Comparison of ENCODE assay signal across 24 cellular contexts in genomic region chr4:130185123-130185522, GRCh38.
A peak's percentile ranks its signal among the peaks of the same experiment; 100 is the strongest.
DNase-seq lines count a peak whose midpoint lies in the region; FAIRE-seq and TF ChIP-seq lines count a peak whose summit lies in the region.
"Had no signal": no experiment of that assay in that cellular context is flagged by ENCODE, and none has a peak within 500 bp of the region (broad histone marks: within the 10 kb centered on the region; RNA-seq: fewer than 3 reads in every experiment).

No MANE protein-coding gene starts in this region.

- intact Hi-C loops in A673 (cut with micrococcal nuclease; ENCODE audit: unreplicated experiment) = no loop called here

- H3K4me2 ChIP-seq in H1 (ENCODE audit: insufficient read depth in 1 of 2, low read depth in 2 of 2, low read length in 2 of 2) = no peak overlapping the region
- H3K4me2 ChIP-seq: A549; BLaER1 treated with 17β-estradiol and CSF1 and Interleukin-3, amounts not matched to agents 10 nM and 100 nM had no signal

- no peak overlapping the region for H4K91ac ChIP-seq in H1 (replicated peaks; ENCODE audit: insufficient read length, low read length)

- no peak for FAIRE-seq in H1 (lab: Jason Lieb, UNC)
- FAIRE-seq: A549, GM12878, GM12892, GM18507, GM19239 had no signal

- H3K4me3 ChIP-seq in A673 (ENCODE audit: low read depth, low read length, poor library complexity, severe bottlenecking) = no peak overlapping the region
- no peak overlapping the region for H3K4me3 ChIP-seq in HAP-1
- no peak overlapping the region; a peak in 1 of 8 replicates for H3K4me3 ChIP-seq in H1 (ENCODE audit: extremely low read depth in 1 of 4, insufficient read depth in 2 of 4, low read depth in 3 of 4, low read length in 4 of 4)
- H3K4me3 ChIP-seq: A549; BLaER1 treated with 17β-estradiol and CSF1 and Interleukin-3, amounts not matched to agents 10 nM and 100 nM; GM12878 had no signal

- CTCF ChIA-PET in A673 (lab: Charles Lee) = no interaction called here
- CTCF ChIA-PET in H1 (lab: Charles Lee; ENCODE audit: partially characterized antibody) = interaction anchor here (1.2 kb wide), 1 partner anchor 16 kb away, joined by 3 read pairs; no protein-coding TSS in a partner anchor

- H3K23ac ChIP-seq in H1 (ENCODE audit: insufficient read length) = no peak overlapping the region

- no peak overlapping the region for H2AK5ac ChIP-seq in H1 (ENCODE audit: low read depth, low read length)

- no peak overlapping the region for H2BK5ac ChIP-seq in H1 (ENCODE audit: low read depth, low read length)

- no peaks in the 10 kb centered on the region for H3K27me3 ChIP-seq in A673 (replicated peaks; ENCODE audit: insufficient read depth, low read depth, low read length, poor library complexity)
- H3K27me3 ChIP-seq in HAP-1 (ENCODE audit: low read depth) = no peaks in the 10 kb centered on the region
- no peaks in the 10 kb centered on the region for H3K27me3 ChIP-seq in H1 (replicated peaks in 1 of 4; ENCODE audit: control insufficient read depth in 3 of 4, extremely low read depth in 1 of 4, insufficient read depth in 3 of 4, low read length in 3 of 4)
- H3K27me3 ChIP-seq: BLaER1 treated with 17β-estradiol and CSF1 and Interleukin-3, amounts not matched to agents 10 nM and 100 nM had no signal

- no peak overlapping the region for H3K4ac ChIP-seq in H1 (replicated peaks; ENCODE audit: insufficient read length, low read depth, low read length)

- no peaks in the 10 kb centered on the region for H4K20me1 ChIP-seq in H1 (replicated peaks in 1 of 2; ENCODE audit: control insufficient read depth in 1 of 2, insufficient read depth in 2 of 2, low read length in 2 of 2)
- H4K20me1 ChIP-seq: BLaER1 treated with 17β-estradiol and CSF1 and Interleukin-3, amounts not matched to agents 10 nM and 100 nM had no signal

- TF ChIP-seq CTCF in A673 (conservative IDR thresholded peaks at IDR 0.05; ENCODE audit: low read depth, low read length) = no peak
- no peak for TF ChIP-seq CTCF in H1 (IDR thresholded peaks at IDR 0.05; ENCODE audit: control extremely low read depth in 1 of 3, insufficient read depth in 1 of 3, low read depth in 1 of 3, low read length in 3 of 3)

- no peak for TF ChIP-seq EP300 in H1 (IDR thresholded peaks at IDR 0.05; ENCODE audit: borderline replicate concordance in 1 of 2, low read depth in 2 of 2, low read length in 2 of 2)

- POLR2A ChIA-PET in A673 (lab: Charles Lee; ENCODE audit: low non-redundant PET) = interaction anchor here (0.6 kb wide), 1 partner anchor 37 kb away, joined by 3 read pairs; no protein-coding TSS in a partner anchor
- POLR2A ChIA-PET in H1 (lab: Charles Lee; ENCODE audit: partially characterized antibody) = no interaction called here

- no peak overlapping the region for H3K9ac ChIP-seq in H1 (replicated peaks in 1 of 4; ENCODE audit: extremely low read depth in 1 of 4, low read depth in 3 of 4, low read length in 3 of 4)
- H3K9ac ChIP-seq: BLaER1 treated with 17β-estradiol and CSF1 and Interleukin-3, amounts not matched to agents 10 nM and 100 nM had no signal

- in situ Hi-C loops in HAP-1 (cut with MboI; ENCODE audit: low sequenced_read_pairs) = no loop called here

- BruUV-seq in A673 (replicated peaks; lab: Mats Ljungman, UMichigan) = no TSS peak

- H3K9me3 ChIP-seq in A673 (ENCODE audit: low read depth, low read length, poor library complexity, severe bottlenecking) (no peaks in the 10 kb centered on the region), HAP-1 (no peaks in the 10 kb centered on the region), H1 (ENCODE audit: insufficient read depth in 2 of 2, low read depth in 1 of 2, low read length in 1 of 2) (no peaks in the 10 kb centered on the region)
- H3K9me3 ChIP-seq: A549; BLaER1 treated with 17β-estradiol and CSF1 and Interleukin-3, amounts not matched to agents 10 nM and 100 nM had no signal

- DNase-seq in A673 (ENCODE audit: low spot score) (peak; percentile 9), HAP-1 (ENCODE audit: low spot score in 2 of 2) (peak; percentile 61 to 84), H1 (ENCODE audit: low read depth in 1 of 2, low spot score in 2 of 2) (no peak), AML-193 (lab: John Stamatoyannopoulos, UW) (no peak), retina (no peak)
- DNase-seq: ACHN; CD4-positive, alpha-beta T cell; CD8-positive, alpha-beta memory T cell; COR-L47; DMS 273 treated with DMSO at 0.1 percent for 48 hours; DMS153; DMS53; DMS79; DND-41; EL; GDM1 had no signal

- no peak overlapping the region for H3K56ac ChIP-seq in H1 (replicated peaks; ENCODE audit: insufficient read length, low read depth, low read length)

- H3K14ac ChIP-seq in H1 (ENCODE audit: insufficient read length) = no peak overlapping the region

- no peak overlapping the region for H4K8ac ChIP-seq in H1 (ENCODE audit: extremely low read depth, insufficient read depth, low read length)

- H2AFZ ChIP-seq in H1 (ENCODE audit: low read length) = no peak overlapping the region

- no peaks in the 10 kb centered on the region for H3K79me2 ChIP-seq in H1 (ENCODE audit: control insufficient read depth in 1 of 2, insufficient read depth in 2 of 2, low read length in 2 of 2)

- H3K4me1 ChIP-seq in A673 (ENCODE audit: insufficient read depth, low read length, poor library complexity, severe bottlenecking) (no peaks in the 10 kb centered on the region), HAP-1 (peaks cover 4% of the 10 kb centered on the region), H1 (replicated peaks in 1 of 4; ENCODE audit: control insufficient read depth in 3 of 4, insufficient read depth in 4 of 4, low read length in 3 of 4) (peaks cover 0 to 8% (median 0%) of the 10 kb centered on the region in 4 experiments; a peak in 2 of 7 replicates)
- H3K4me1 ChIP-seq: A549 had no signal

- no peak for TF ChIP-seq RAD21 in H1 (IDR thresholded peaks at IDR 0.05 in 1 of 2, conservative IDR thresholded peaks at IDR 0.05 in 1 of 2; ENCODE audit: low read depth in 2 of 2, low read length in 2 of 2)

- TF ChIP-seq POLR2A in H1 (IDR thresholded peaks at IDR 0.05; ENCODE audit: control extremely low read depth in 1 of 2, low read depth in 2 of 2, low read length in 2 of 2) = no peak

- H4K5ac ChIP-seq in H1 (ENCODE audit: insufficient read length, low read depth, low read length) = peak overlapping the region; percentile 97

- no peak overlapping the region for H3K27ac ChIP-seq in A673 (ENCODE audit: low read depth, low read length, poor library complexity, severe bottlenecking)
- no peak overlapping the region for H3K27ac ChIP-seq in H1 (ENCODE audit: low read depth, low read length)
- H3K27ac ChIP-seq: 22Rv1; A549; BLaER1 treated with 17β-estradiol and CSF1 and Interleukin-3, amounts not matched to agents 10 nM and 100 nM; C4-2B had no signal

- no peak overlapping the region for H2BK15ac ChIP-seq in H1 (ENCODE audit: low read length)

- H3K18ac ChIP-seq in H1 (ENCODE audit: extremely low read depth, low read length) = no peak overlapping the region

- H3K79me1 ChIP-seq in H1 (ENCODE audit: low read depth, low read length) = no peaks in the 10 kb centered on the region

- H3K36me3 ChIP-seq in A673 (ENCODE audit: insufficient read depth, low read length, poor library complexity, severe bottlenecking) (no peaks in the 10 kb centered on the region), HAP-1 (replicated peaks) (no peaks in the 10 kb centered on the region), H1 (ENCODE audit: control insufficient read depth in 2 of 4, insufficient read depth in 4 of 4, low read length in 3 of 4) (no peaks in the 10 kb centered on the region)
- H3K36me3 ChIP-seq: BLaER1 treated with 17β-estradiol and CSF1 and Interleukin-3, amounts not matched to agents 10 nM and 100 nM had no signal

- H3K23me2 ChIP-seq in H1 (ENCODE audit: low read depth, low read length) = no peaks in the 10 kb centered on the region

- no peak overlapping the region for H2BK20ac ChIP-seq in H1 (ENCODE audit: low read length)

- H2BK120ac ChIP-seq in H1 (replicated peaks; ENCODE audit: low read depth, low read length) = no peak overlapping the region

- no peak overlapping the region for H2BK12ac ChIP-seq in H1 (ENCODE audit: low read depth, low read length)

TF ChIP-seq in H1, 55 proteins besides CTCF, POLR2A, EP300 and RAD21 (continues in another document):
- TF ChIP-seq TAF7 (optimal IDR thresholded peaks at IDR 0.05; ENCODE audit: borderline replicate concordance, low read depth, low read length) = no peak
- TF ChIP-seq CHD1 (IDR thresholded peaks at IDR 0.05; ENCODE audit: low read depth, low read length) = no peak
- no peak for TF ChIP-seq SP1 (IDR thresholded peaks at IDR 0.05; ENCODE audit: low read depth, low read length)
- TF ChIP-seq SP2 (IDR thresholded peaks at IDR 0.05; ENCODE audit: low read length) = no peak
- TF ChIP-seq TEAD4 (IDR thresholded peaks at IDR 0.05; ENCODE audit: low read depth, low read length) = no peak
- no peak for TF ChIP-seq SIRT6 (IDR thresholded peaks at IDR 0.05; ENCODE audit: low read length)
- no peak for TF ChIP-seq TBP (IDR thresholded peaks at IDR 0.05; ENCODE audit: low read depth, low read length)
- no peak for TF ChIP-seq RNF2 (IDR thresholded peaks at IDR 0.05; ENCODE audit: borderline replicate concordance, low read depth, low read length, missing control alignments, poor library complexity, severe bottlenecking)
- no peak for TF ChIP-seq CBX8 (IDR thresholded peaks at IDR 0.05; ENCODE audit: borderline replicate concordance, low read depth, low read length)
- TF ChIP-seq KDM5A (IDR thresholded peaks at IDR 0.05; ENCODE audit: low read length) = no peak
- TF ChIP-seq SIN3A (conservative IDR thresholded peaks at IDR 0.05 in 1 of 2, IDR thresholded peaks at IDR 0.05 in 1 of 2; ENCODE audit: low read depth in 1 of 2, low read length in 2 of 2) = no peak
- TF ChIP-seq TAF1 (IDR thresholded peaks at IDR 0.05; ENCODE audit: low read depth, low read length) = no peak
- TF ChIP-seq FOSL1 (IDR thresholded peaks at IDR 0.05; ENCODE audit: insufficient read depth, low read depth, low read length) = no peak
- TF ChIP-seq E2F6 (IDR thresholded peaks at IDR 0.05) = no peak
- TF ChIP-seq PHF8 (conservative IDR thresholded peaks at IDR 0.05; ENCODE audit: low read depth, low read length) = no peak
- no peak for TF ChIP-seq GABPA (IDR thresholded peaks at IDR 0.05; ENCODE audit: borderline replicate concordance, insufficient read depth, low read length)
- no peak for TF ChIP-seq NRF1 (IDR thresholded peaks at IDR 0.05; ENCODE audit: low read depth, low read length)
- no peak for TF ChIP-seq CEBPB (IDR thresholded peaks at IDR 0.05; ENCODE audit: low read depth, low read length)
- peak; percentile 91 for TF ChIP-seq POU5F1 (IDR thresholded peaks at IDR 0.05; ENCODE audit: low read depth, low read length)

Comparison
In these comparisons a context has a peak if more than half of its experiments do, and no peak if none do; other contexts are left out.
1. DNase-seq: peak in A673 (single experiment) and HAP-1 (2 of 2); none in H1 (0 of 2), AML-193 (0 of 2) and retina (single experiment).